In the genomic region with DNA sequence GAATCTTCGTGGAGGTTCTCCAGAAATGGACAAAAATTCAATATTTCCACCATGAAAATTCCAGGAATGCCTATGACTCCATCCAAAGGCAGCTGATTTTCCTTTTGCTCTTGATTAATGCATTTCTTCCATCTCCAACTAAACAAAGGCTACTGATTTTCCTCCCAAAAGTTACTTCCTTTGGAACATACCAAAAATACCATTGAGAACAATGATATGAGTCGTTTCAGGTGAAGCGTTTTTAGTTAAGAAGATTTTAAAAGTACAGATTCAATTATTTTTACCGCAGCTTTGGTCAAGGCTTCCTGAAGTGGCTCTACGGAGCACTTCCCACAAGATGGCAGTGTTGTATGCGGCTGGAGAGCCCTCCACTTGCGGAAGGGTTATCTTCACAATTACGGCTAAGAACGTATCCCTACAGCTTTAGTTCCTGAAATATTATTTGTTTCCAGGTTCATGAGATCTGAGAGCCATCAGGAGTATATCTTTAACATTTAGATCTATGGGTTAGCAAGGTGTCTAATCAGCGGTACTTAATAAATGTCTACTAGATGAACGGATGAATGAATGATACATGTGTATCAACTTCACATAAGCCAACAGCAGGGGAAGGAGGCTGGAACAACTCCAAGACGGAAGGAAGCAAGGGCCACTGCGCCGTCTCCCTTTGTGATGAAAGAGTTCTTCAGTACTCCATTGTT, we compare ENCODE assay signal across 8 cellular contexts. TPM values are rescaled to one million over a fixed set of nuclear protein-coding genes. Genes with fewer than 3 reads are reported as not detected.
DNase-seq lines count a peak whose midpoint lies in the region; TF ChIP-seq lines count a peak whose summit lies in the region.

No MANE protein-coding gene starts in this region.

- H3K9ac ChIP-seq in Karpas-422 (ENCODE audit: low read length) (no peak overlapping the region), iPS-18a (ENCODE audit: low read length) (no peak overlapping the region)

- no peak overlapping the region for H3K4me2 ChIP-seq in Karpas-422 (ENCODE audit: low read depth, low read length, poor library complexity, severe bottlenecking)

- no peaks in the 10 kb centered on the region for H3K79me2 ChIP-seq in Karpas-422 (ENCODE audit: low read length)

- DNase-seq in NCI-H1436 (lab: John Stamatoyannopoulos, UW) (peak; percentile 5), NCI-H1436 treated with DMSO at 0.1 percent for 48 hours (lab: John Stamatoyannopoulos, UW) (no peak), Karpas-422 (peak; percentile 69), SKM-1 treated with dmso at 0.1 percent for 144 hours (lab: John Stamatoyannopoulos, UW; ENCODE audit: unreplicated experiment) (peak; percentile 22), brain microvascular endothelial cell (peak; percentile 64), skeletal muscle cell (ENCODE audit: low read depth) (peak; percentile 33), T1000 (lab: John Stamatoyannopoulos, UW) (no peak)

- H3K36me3 ChIP-seq in Karpas-422 (ENCODE audit: insufficient read depth, low read length) (no peaks in the 10 kb centered on the region), brain microvascular endothelial cell (replicated peaks) (no peaks in the 10 kb centered on the region), iPS-18a (ENCODE audit: control insufficient read depth, low read depth, low read length) (no peaks in the 10 kb centered on the region)

- in situ Hi-C loops in brain microvascular endothelial cell (cut with HindIII; ENCODE audit: low pct_ligation_motif_present, low sequenced_read_pairs), result no loop called here

- H3K9me3 ChIP-seq in Karpas-422 (ENCODE audit: low read length) (no peaks in the 10 kb centered on the region), iPS-18a (ENCODE audit: control insufficient read depth, low read depth, low read length) (no peaks in the 10 kb centered on the region)

- no peaks in the 10 kb centered on the region for H3K4me1 ChIP-seq in Karpas-422 (ENCODE audit: low read length)
- H3K4me1 ChIP-seq in iPS-18a (ENCODE audit: control insufficient read depth, low read depth, low read length), result peaks cover 14% of the 10 kb centered on the region

- H3K4me3 ChIP-seq in Karpas-422 (ENCODE audit: low read length) (no peak overlapping the region), brain microvascular endothelial cell (ENCODE audit: low read depth, low read length) (peak overlapping the region; percentile 12), iPS-18a (ENCODE audit: low read length) (peak overlapping the region; percentile 23), skeletal muscle cell (ENCODE audit: low read depth, low read length) (no peak overlapping the region)

- H4K20me1 ChIP-seq in Karpas-422 (ENCODE audit: insufficient read depth, low read depth, low read length), result no peaks in the 10 kb centered on the region

- TF ChIP-seq CTCF in brain microvascular endothelial cell (IDR thresholded peaks at IDR 0.05; ENCODE audit: low read depth, low read length, missing control alignments), result peak; percentile 92

- H3K9me2 ChIP-seq in Karpas-422 (replicated peaks; ENCODE audit: insufficient read depth, low read length), result no peaks in the 10 kb centered on the region

- no peaks in the 10 kb centered on the region for H3K27me3 ChIP-seq in Karpas-422 (ENCODE audit: low read length)
- H3K27me3 ChIP-seq in brain microvascular endothelial cell (replicated peaks), result no peaks in the 10 kb centered on the region
- no peaks in the 10 kb centered on the region for H3K27me3 ChIP-seq in iPS-18a (ENCODE audit: control insufficient read depth, insufficient read depth, low read length)

- no peak overlapping the region for H2AFZ ChIP-seq in Karpas-422 (ENCODE audit: low read length)

- no peak overlapping the region for H3K27ac ChIP-seq in Karpas-422 (ENCODE audit: low read length)
- H3K27ac ChIP-seq in brain microvascular endothelial cell, result peak overlapping the region; percentile 39
- H3K27ac ChIP-seq in iPS-18a (ENCODE audit: low read length), result no peak overlapping the region

RNA-seq across cellular contexts. Expression of gene ARSB, which starts 35.9 kb away (rescaled TPM):
- 3.1 and 10.8 TPM in 2 replicates for total RNA-seq in Karpas-422 (2014; rRNA removed; shearing (Covaris generic); ENCODE audit: low replicate concordance)

RNA-seq across cellular contexts. Expression of gene DMGDH, which starts 48.5 kb away (rescaled TPM):
- total RNA-seq in Karpas-422 (2014; rRNA removed; shearing (Covaris generic); ENCODE audit: low replicate concordance), result not detected in 2 replicates

RNA-seq across cellular contexts. Expression of gene BHMT2, which starts 48.6 kb away (rescaled TPM):
- not detected in 2 replicates for total RNA-seq in Karpas-422 (2014; rRNA removed; shearing (Covaris generic); ENCODE audit: low replicate concordance)

Comparison
In these comparisons a context has a peak if more than half of its experiments do, and no peak if none do; other contexts are left out.
1. DNase-seq: peak in NCI-H1436 (single experiment), Karpas-422 (single experiment), SKM-1 treated with dmso at 0.1 percent for 144 hours (single experiment), brain microvascular endothelial cell (single experiment) and skeletal muscle cell (single experiment); none in NCI-H1436 treated with DMSO at 0.1 percent for 48 hours (single experiment) and T1000 (single experiment).
2. H3K4me3 ChIP-seq: peak in brain microvascular endothelial cell (single experiment) and iPS-18a (single experiment); none in Karpas-422 (single experiment) and skeletal muscle cell (single experiment).